In the genomic region with DNA sequence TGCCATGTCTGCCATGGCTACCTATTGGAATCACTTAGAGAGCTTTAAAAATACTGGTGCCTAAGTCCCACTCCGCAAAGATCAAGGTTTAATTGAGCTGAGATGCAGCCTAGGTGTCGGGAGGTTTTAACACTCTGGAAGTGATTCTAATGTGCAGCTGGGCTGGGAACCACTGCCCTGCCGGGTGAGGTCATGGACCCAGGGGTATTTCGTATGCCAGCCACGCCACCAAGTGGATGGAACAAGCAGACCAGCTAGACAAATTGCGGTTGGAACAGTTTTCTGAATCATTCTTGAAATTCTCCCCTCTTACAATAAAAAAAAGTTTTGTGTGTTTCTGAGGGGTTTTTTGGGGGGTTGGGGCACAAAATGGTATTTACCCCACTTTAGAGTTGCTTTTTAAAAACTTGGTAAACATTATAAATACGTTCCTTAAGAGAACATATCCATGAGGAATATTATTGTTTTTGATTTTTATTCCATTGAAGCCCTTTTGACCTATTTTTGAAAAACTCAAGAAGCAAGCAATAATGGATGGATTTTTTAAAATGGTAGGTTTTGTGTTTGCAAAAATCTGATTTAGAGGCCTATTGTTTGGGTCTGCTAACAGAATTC, we compare ENCODE assay signal across 9 cellular contexts.
DNase-seq lines count a peak whose midpoint lies in the region; ATAC-seq, FAIRE-seq and TF ChIP-seq lines count a peak whose summit lies in the region.
"Had no signal": no experiment of that assay in that cellular context is flagged by ENCODE, and none has a peak within 500 bp of the region (broad histone marks: within the 10 kb centered on the region; RNA-seq: fewer than 3 reads in every experiment).

No MANE protein-coding gene starts in this region.

- peaks cover 7 to 12% of the 10 kb centered on the region in 2 experiments for H3K4me1 Mint-ChIP-seq in H9

- H3K18ac ChIP-seq in H9 (ENCODE audit: insufficient read length, low read depth, low read length), result no peak overlapping the region

- H3K36me3 ChIP-seq in MG63 (no peaks in the 10 kb centered on the region), GM12878 (ENCODE audit: control insufficient read depth in 2 of 2, insufficient read depth in 2 of 2, low read length in 1 of 2) (no peaks in the 10 kb centered on the region)
- H3K36me3 ChIP-seq: BLaER1 treated with 17β-estradiol and CSF1 and Interleukin-3, amounts not matched to agents 10 nM and 100 nM had no signal

- CTCF ChIA-PET in GM12878 (lab: Yijun Ruan, JAX), result interaction anchor here (0.6 to 8.8 kb wide), 36 partner anchors 9 to 1346 kb away, joined by 3 to 237 read pairs (median 6); partner anchors contain the start of genes FAM162A and POLQ

- POLR2A ChIA-PET in GM12878 (lab: Charles Lee), result interaction anchor here (0.6 to 15.0 kb wide), 10 partner anchors 8 to 713 kb away, joined by 3 to 178 read pairs (median 4); no protein-coding TSS in a partner anchor

- no peak overlapping the region for H2BK20ac ChIP-seq in H9 (ENCODE audit: low read depth, low read length, poor library complexity, severe bottlenecking)

- no peak overlapping the region for H2BK120ac ChIP-seq in H9 (ENCODE audit: low read depth, low read length, poor library complexity, severe bottlenecking)

- no peak overlapping the region for H4K91ac ChIP-seq in H9 (ENCODE audit: insufficient read length, low read depth, low read length)

- TF ChIP-seq EP300 in GM12878 (IDR thresholded peaks at IDR 0.05; ENCODE audit: borderline replicate concordance in 1 of 2, control insufficient read depth in 1 of 2, low read depth in 2 of 2, low read length in 2 of 2), result peak; percentile 19 to 58; a peak in 1 of 4 replicates

- no peaks in the 10 kb centered on the region for H3K36me3 Mint-ChIP-seq in H9 (ENCODE audit: insufficient read depth in 1 of 3, low read depth in 3 of 3)

- RAD21 ChIA-PET in GM12878 (lab: Charles Lee; ENCODE audit: unreplicated experiment), result interaction anchor here (0.7 to 15.8 kb wide), 38 partner anchors 9 to 718 kb away, joined by 3 to 441 read pairs (median 5); partner anchors contain the start of genes CASR and POLQ

- peaks cover 2% of the 10 kb centered on the region for H3K23me2 ChIP-seq in H9 (ENCODE audit: insufficient read length, low read depth, low read length, poor library complexity, severe bottlenecking)

- no peak overlapping the region for H2BK15ac ChIP-seq in H9 (ENCODE audit: low read depth, low read length)

- no peaks in the 10 kb centered on the region for H3K9me3 ChIP-seq in H9 (ENCODE audit: control insufficient read depth, low read depth, low read length)
- no peaks in the 10 kb centered on the region for H3K9me3 ChIP-seq in MG63
- H3K9me3 ChIP-seq in GM12878 (replicated peaks; ENCODE audit: control insufficient read depth, insufficient read depth, low read length), result no peaks in the 10 kb centered on the region; the same call in 2 of the 3 replicates
- H3K9me3 ChIP-seq: BLaER1 treated with 17β-estradiol and CSF1 and Interleukin-3, amounts not matched to agents 10 nM and 100 nM had no signal

- in situ Hi-C loops in GM12878 (cut with MboI), result no loop called here

- H2AFZ ChIP-seq in H9 (ENCODE audit: low read length) (no peak overlapping the region), GM12878 (ENCODE audit: control insufficient read depth, low read depth, low read length) (peak overlapping the region; percentile 31; the same call in 1 of the 2 replicates)

- no peaks in the 10 kb centered on the region for H3K79me1 ChIP-seq in H9 (ENCODE audit: insufficient read depth, low read depth, low read length, poor library complexity, severe bottlenecking)

- TF ChIP-seq RAD21 in GM12878 (IDR thresholded peaks at IDR 0.05; ENCODE audit: insufficient read depth, low read depth, low read length), result peak; percentile 97

- no peak overlapping the region for H3K4me3 ChIP-seq in MG63
- H3K4me3 ChIP-seq in GM12878, result no peak overlapping the region
- H3K4me3 ChIP-seq: BLaER1 treated with 17β-estradiol and CSF1 and Interleukin-3, amounts not matched to agents 10 nM and 100 nM had no signal

- no peak overlapping the region for H3K4me2 ChIP-seq in H9 (ENCODE audit: insufficient read depth, insufficient read length, low read length)
- H3K4me2 ChIP-seq in GM12878 (ENCODE audit: control insufficient read depth, insufficient read depth), result peak overlapping the region; percentile 33; the same call in 1 of the 2 replicates

- H3K56ac ChIP-seq in H9 (ENCODE audit: insufficient read length, low read depth, low read length), result no peak overlapping the region

- no peaks in the 10 kb centered on the region for H3K9me3 Mint-ChIP-seq in H9

- no peak overlapping the region for H3K23ac ChIP-seq in H9 (ENCODE audit: insufficient read length, low read depth, low read length)

- ATAC-seq in SK-N-SH treated with all-trans-retinoic acid at 6 μM for 48 hours (peak; percentile 91), GM12878 (peak; percentile 86)

- H3K14ac ChIP-seq in H9 (ENCODE audit: insufficient read depth, low read length), result no peak overlapping the region

- H3K4me3 Mint-ChIP-seq in H9, result no peak overlapping the region

- H4K5ac ChIP-seq in H9 (ENCODE audit: insufficient read length, low read depth, low read length), result no peak overlapping the region

- no peak overlapping the region for H2AK5ac ChIP-seq in H9 (ENCODE audit: insufficient read length, low read length)

- H3K27me3 Mint-ChIP-seq in H9 (ENCODE audit: low read depth), result no peaks in the 10 kb centered on the region

- intact Hi-C loops in GM12878 (cut with micrococcal nuclease; ENCODE audit: unreplicated experiment), result loop anchor here (1.0 to 10.0 kb wide), 6 partner anchors 26 to 710 kb away; partner anchors contain the start of genes EAF2 and IQCB1

- H4K20me1 ChIP-seq in H9 (ENCODE audit: control insufficient read depth, insufficient read depth, insufficient read length) (no peaks in the 10 kb centered on the region), GM12878 (ENCODE audit: control insufficient read depth, insufficient read depth) (no peaks in the 10 kb centered on the region)
- H4K20me1 ChIP-seq: BLaER1 treated with 17β-estradiol and CSF1 and Interleukin-3, amounts not matched to agents 10 nM and 100 nM had no signal

- TF ChIP-seq CTCF in H9 (conservative IDR thresholded peaks at IDR 0.05) (peak; percentile 80), GM12878 (IDR thresholded peaks at IDR 0.05 in 2 of 3, conservative IDR thresholded peaks at IDR 0.05 in 1 of 3; ENCODE audit: control insufficient read depth in 2 of 3, extremely low read depth in 1 of 3, insufficient read depth in 1 of 3, low read depth in 3 of 3, low read length in 3 of 3) (peak; percentile 75 to 91 (median 88))

- peak; percentile 70 for DNase-seq in NCI-H146 (lab: John Stamatoyannopoulos, UW)
- no peak for DNase-seq in NCI-H146 treated with DMSO at 0.1 percent for 48 hours (lab: John Stamatoyannopoulos, UW; ENCODE audit: unreplicated experiment)
- DNase-seq in H9, result peak; percentile 74
- DNase-seq in MG63, result peak; percentile 75
- DNase-seq in GM12878 (ENCODE audit: low read depth, low spot score), result peak; percentile 83
- peak; percentile 85 for DNase-seq in iPS-NIHi7 (ENCODE audit: extremely low spot score)
- peak; percentile 18 for DNase-seq in stimulated activated CD4-positive, alpha-beta T cell treated with anti-CD3 and anti-CD28 coated beads, Interleukin-2, amount 100 ng/mL, for 4 hours (ENCODE audit: low read depth)

- H3T11ph ChIP-seq in H9 (ENCODE audit: low read length), result no peak overlapping the region

- no TSS peak for BruUV-seq in GM12878 (replicated peaks; lab: Mats Ljungman, UMichigan)

- no peak overlapping the region for H3K4ac ChIP-seq in H9 (ENCODE audit: low read depth, low read length)

- no peak for TF ChIP-seq POLR2A in GM12878 (IDR thresholded peaks at IDR 0.05; ENCODE audit: low read depth, low read length)

- no peak overlapping the region for H4K8ac ChIP-seq in H9 (replicated peaks; ENCODE audit: insufficient read length, low read depth, low read length)

- WGBS in H9 (ENCODE audit: extremely low coverage, insufficient read length, low lambda C conversion rate), result no CpG with 5 or more reads among the region's 7 CpGs
- WGBS in GM12878 (ENCODE audit: insufficient coverage, insufficient replicate concordance, low lambda C conversion rate, missing lambda C conversion rate), result 1% methylated on average over 7 of the region's 7 CpGs

- no peak overlapping the region for H2BK12ac ChIP-seq in H9 (ENCODE audit: insufficient read length, low read depth, low read length)

- H3K27ac ChIP-seq in H9 (ENCODE audit: insufficient read length, low read depth, low read length) (no peak overlapping the region), GM12878 (ENCODE audit: control insufficient read depth, insufficient read depth) (peak overlapping the region; percentile 5; the same call in 1 of the 2 replicates)
- H3K27ac ChIP-seq: BLaER1 treated with 17β-estradiol and CSF1 and Interleukin-3, amounts not matched to agents 10 nM and 100 nM had no signal

- H3K27ac Mint-ChIP-seq in H9, result no peak overlapping the region

- H3K4me1 ChIP-seq in H9 (ENCODE audit: insufficient read depth, low read length) (no peaks in the 10 kb centered on the region), GM12878 (ENCODE audit: control insufficient read depth, insufficient read depth, low read length) (peaks cover 5% of the 10 kb centered on the region; the same call in 1 of the 2 replicates)

- H3K79me2 ChIP-seq in H9 (ENCODE audit: insufficient read depth, low read length) (no peaks in the 10 kb centered on the region), GM12878 (ENCODE audit: control insufficient read depth, insufficient read depth, low read length) (no peaks in the 10 kb centered on the region)

- H3K27me3 ChIP-seq in H9 (ENCODE audit: insufficient read depth, low read length), result no peaks in the 10 kb centered on the region
- H3K27me3 ChIP-seq in MG63, result peaks cover 9% of the 10 kb centered on the region
- no peaks in the 10 kb centered on the region for H3K27me3 ChIP-seq in GM12878 (replicated peaks in 1 of 2; ENCODE audit: control insufficient read depth in 2 of 2, insufficient read depth in 2 of 2, low read length in 1 of 2)
- H3K27me3 ChIP-seq: BLaER1 treated with 17β-estradiol and CSF1 and Interleukin-3, amounts not matched to agents 10 nM and 100 nM had no signal

- H3K9ac ChIP-seq in H9 (ENCODE audit: extremely low read depth, insufficient read length, low read length) (no peak overlapping the region), GM12878 (ENCODE audit: control insufficient read depth, insufficient read depth, low read length) (no peak overlapping the region)
- H3K9ac ChIP-seq: BLaER1 treated with 17β-estradiol and CSF1 and Interleukin-3, amounts not matched to agents 10 nM and 100 nM had no signal

- FAIRE-seq in GM12878 (lab: Jason Lieb, UNC), result peak; percentile 84

- SMC1A ChIA-PET in GM12878 (lab: Charles Lee; ENCODE audit: uncharacterized antibody, unreplicated experiment), result interaction anchor here (0.7 to 15.2 kb wide), 39 partner anchors 9 to 712 kb away, joined by 3 to 590 read pairs (median 6); partner anchors contain the start of gene POLQ

- no peak overlapping the region for H2BK5ac ChIP-seq in H9 (ENCODE audit: insufficient read length, low read length)

TF ChIP-seq in SK-N-SH treated with all-trans-retinoic acid at 6 μM for 48 hours, 23 proteins besides CTCF, POLR2A, EP300 and RAD21 (continues in another document):
- TF ChIP-seq RARB (CRISPR knock-in tag; IDR thresholded peaks at IDR 0.05) (no peak), ZNF70 (CRISPR knock-in tag; IDR thresholded peaks at IDR 0.05) (no peak)

TF ChIP-seq in GM12878, 131 proteins besides CTCF, POLR2A, EP300 and RAD21 (continues in another document):
- TF ChIP-seq ZNF384 (IDR thresholded peaks at IDR 0.05; ENCODE audit: borderline replicate concordance, low read depth, low read length), result peak; percentile 72; the same call in 1 of the 2 replicates
